In genomic region chr15:68564173-68564572, GRCh38 we compare ENCODE assay signal across 20 cellular contexts. TPM values are rescaled to one million over a fixed set of nuclear protein-coding genes. Genes with fewer than 3 reads are reported as not detected.
DNase-seq lines count a peak whose midpoint lies in the region; ATAC-seq and TF ChIP-seq lines count a peak whose summit lies in the region.
"Had no signal": no experiment of that assay in that cellular context is flagged by ENCODE, and none has a peak within 500 bp of the region (broad histone marks: within the 10 kb centered on the region; RNA-seq: fewer than 3 reads in every experiment).

No MANE protein-coding gene starts in this region.

- no peak overlapping the region for H3K4me3 Mint-ChIP-seq in endodermal cell
- H3K4me3 Mint-ChIP-seq: B cell; CD4-positive, CD25-positive, alpha-beta regulatory T cell; CD8-positive, alpha-beta T cell; H9; HFFc6 had no signal

- H3K9me3 ChIP-seq in endodermal cell (ENCODE audit: control insufficient read depth, low read length) (no peaks in the 10 kb centered on the region), spleen (no peaks in the 10 kb centered on the region)
- H3K9me3 ChIP-seq: BLaER1, Caco-2 had no signal

- H3K9me3 Mint-ChIP-seq in endodermal cell = no peaks in the 10 kb centered on the region
- H3K9me3 Mint-ChIP-seq: CD4-positive, CD25-positive, alpha-beta regulatory T cell; CD8-positive, alpha-beta T cell; HFFc6 had no signal

- ATAC-seq in Right ventricle myocardium superior (ENCODE audit: poor library complexity) = no peak
- ATAC-seq in HG03095 (IDR thresholded peaks at IDR 0.05; ENCODE audit: unreplicated experiment) = no peak
- no peak for ATAC-seq in HG02763 (IDR thresholded peaks at IDR 0.05; ENCODE audit: unreplicated experiment)
- ATAC-seq: CD8-positive, alpha-beta T cell; HCT116 had no signal

- no peaks in the 10 kb centered on the region for H3K36me3 ChIP-seq in endodermal cell (ENCODE audit: control insufficient read depth, insufficient read depth, low read length)
- H3K36me3 ChIP-seq in spleen = no peaks in the 10 kb centered on the region
- H3K36me3 ChIP-seq: BLaER1 had no signal

- peaks cover 18% of the 10 kb centered on the region for H3K27me3 Mint-ChIP-seq in endodermal cell (ENCODE audit: insufficient read depth)

- DNase-seq in cardiac septum (ENCODE audit: low spot score) = peak; percentile 24
- DNase-seq in Right ventricle myocardium superior = no peak
- DNase-seq in endodermal cell = peak; percentile 14
- peak; percentile 20 for DNase-seq in spleen
- no peak for DNase-seq in pons (ENCODE audit: low spot score)
- DNase-seq: Caco-2; CD4-positive, CD25-positive, alpha-beta regulatory T cell; CD8-positive, alpha-beta T cell; DMS153; DND-41; GM23248; H9; HFFc6 had no signal

- no peak overlapping the region for H3K27ac Mint-ChIP-seq in endodermal cell
- H3K27ac Mint-ChIP-seq: B cell; CD4-positive, CD25-positive, alpha-beta regulatory T cell; CD8-positive, alpha-beta T cell; H9; HFFc6 had no signal

- no peak overlapping the region for H3K9ac ChIP-seq in endodermal cell (ENCODE audit: extremely low read depth, low read length, poor library complexity, severe bottlenecking)
- H3K9ac ChIP-seq: BLaER1, GM23248 had no signal

- peaks cover 9% of the 10 kb centered on the region for H3K27me3 ChIP-seq in endodermal cell (ENCODE audit: control insufficient read depth, insufficient read depth, low read length, poor library complexity, severe bottlenecking)
- peaks cover 0 to 37% (median 3%) of the 10 kb centered on the region in 7 donors for H3K27me3 ChIP-seq in spleen (replicated peaks in 1 of 7)

- 91 to 100% methylated on average over 1 to 5 of the region's 5 CpGs for WGBS in endodermal cell (ENCODE audit: insufficient coverage in 1 of 2, insufficient read length in 1 of 2), 2 experiments
- WGBS in spleen, 5 donors = 90 to 100% (median 94%) methylated on average over 5 of the region's 5 CpGs

- H3K27ac ChIP-seq in endodermal cell (ENCODE audit: low read depth, low read length) = no peak overlapping the region
- no peak overlapping the region for H3K27ac ChIP-seq in spleen
- H3K27ac ChIP-seq: 22Rv1, BLaER1, C4-2B, GM23248 had no signal

- H3K36me3 Mint-ChIP-seq in endodermal cell (ENCODE audit: low read depth) = no peaks in the 10 kb centered on the region
- H3K36me3 Mint-ChIP-seq: CD4-positive, CD25-positive, alpha-beta regulatory T cell; CD8-positive, alpha-beta T cell had no signal

- intact Hi-C loops in cardiac septum (cut with DNase I) (no loop called here), Right ventricle myocardium superior (cut with DNase I) (no loop called here), spleen (cut with DNase I; ENCODE audit: low total_unique reads) (loop anchor here (10.0 kb wide), 1 partner anchor 91 kb away; no protein-coding TSS in a partner anchor)

- no peak for TF ChIP-seq POLR2A in spleen (IDR thresholded peaks at IDR 0.05)

- TF ChIP-seq CTCF in endodermal cell (conservative IDR thresholded peaks at IDR 0.05) (no peak), spleen (IDR thresholded peaks at IDR 0.05 in 8 of 11, conservative IDR thresholded peaks at IDR 0.05 in 3 of 11) (no peak)

- H3K4me3 ChIP-seq in endodermal cell (ENCODE audit: low read length) (no peak overlapping the region), spleen (no peak overlapping the region)
- H3K4me3 ChIP-seq: BLaER1, GM23248 had no signal

- H3K4me1 ChIP-seq in endodermal cell (ENCODE audit: control insufficient read depth, insufficient read depth, low read length) (peaks cover 1% of the 10 kb centered on the region), spleen (peaks cover 10 to 13% (median 11%) of the 10 kb centered on the region in 6 donors)
- H3K4me1 ChIP-seq: Caco-2 had no signal

- peaks cover 8% of the 10 kb centered on the region for H3K4me1 Mint-ChIP-seq in endodermal cell

RNA-seq across cellular contexts. Expression of gene CORO2B, which starts 14.6 kb away (rescaled TPM):
- total RNA-seq in cardiac septum = 2.7 TPM
- total RNA-seq in Right ventricle myocardium superior = 6.6 TPM
- 1 to 10 TPM; 1.1 to 1.2 TPM for total RNA-seq in endodermal cell
- 13.0 TPM for polyA plus RNA-seq in endodermal cell (2013, experiment 1 of 2)
- 12.1 TPM for polyA plus RNA-seq in endodermal cell (2013, experiment 2 of 2)
- total RNA-seq in spleen = 1 to 10 TPM; 1.5 to 8.8 (median 4.5) TPM
- 1 to 10 TPM in 2 of 3 donors, under 1 TPM in 1; 0.93 to 2.4 (median 1.2) TPM for polyA plus RNA-seq in spleen
- total RNA-seq: CD4-positive, CD25-positive, alpha-beta regulatory T cell had no signal
- polyA plus RNA-seq: CD4-positive, CD25-positive, alpha-beta regulatory T cell had no signal

Comparison
In these comparisons a context has a peak if more than half of its experiments do, and no peak if none do; other contexts are left out.
1. DNase-seq: peak in cardiac septum (single experiment), endodermal cell (single experiment) and spleen (single experiment); none in Right ventricle myocardium superior (single experiment) and pons (single experiment).